In genomic region chr11:47007579-47007978, GRCh38 we compare ENCODE assay signal across 15 cellular contexts.
"Had no signal": no experiment of that assay in that cellular context is flagged by ENCODE, and none has a peak within 500 bp of the region (broad histone marks: within the 10 kb centered on the region; RNA-seq: fewer than 3 reads in every experiment).

No MANE protein-coding gene starts in this region.

- H3K27ac ChIP-seq: suprapubic skin had no signal

- H3K9me3 ChIP-seq: suprapubic skin had no signal

- H3K27me3 ChIP-seq: dorsolateral prefrontal cortex, suprapubic skin had no signal

- H3K27me3 Mint-ChIP-seq: activated naive CD4-positive, alpha-beta T cell treated with anti-CD3 and anti-CD28 coated beads, Interleukin-2, amount 10 ng/mL, durations not matched to agents 7 days and 5 days; memory B cell; type B pancreatic cell had no signal

- H3K9me3 Mint-ChIP-seq: activated naive CD4-positive, alpha-beta T cell treated with anti-CD3 and anti-CD28 coated beads, Interleukin-2, amount 10 ng/mL, durations not matched to agents 7 days and 5 days; endodermal cell; memory B cell; natural killer cell; type B pancreatic cell had no signal

- H3K27ac Mint-ChIP-seq: activated naive CD4-positive, alpha-beta T cell treated with anti-CD3 and anti-CD28 coated beads, Interleukin-2, amount 10 ng/mL, durations not matched to agents 7 days and 5 days; endodermal cell; natural killer cell; type B pancreatic cell had no signal

- H3K36me3 ChIP-seq: suprapubic skin had no signal

- H3K36me3 Mint-ChIP-seq: activated naive CD4-positive, alpha-beta T cell treated with anti-CD3 and anti-CD28 coated beads, Interleukin-2, amount 10 ng/mL, durations not matched to agents 7 days and 5 days; natural killer cell had no signal

- DNase-seq: activated CD4-positive, CD25-positive, alpha-beta regulatory T cell treated with anti-CD3 and anti-CD28 coated beads, Interleukin-2, amount 50 U/mL, for 72 hours; activated naive CD4-positive, alpha-beta T cell treated with anti-CD3 and anti-CD28 coated beads, Interleukin-2, amount 10 ng/mL, durations not matched to agents 7 days and 5 days; dorsolateral prefrontal cortex; endodermal cell; erythroblast; hippocampal formation; left ventricle myocardium superior; natural killer cell; retina; stimulated activated CD4-positive, alpha-beta T cell treated with anti-CD3 and anti-CD28 coated beads, Interleukin-15, amount 100 ng/mL, for 24 hours; stimulated activated CD4-positive, alpha-beta T cell treated with anti-CD3 and anti-CD28 coated beads, Interleukin-4, amount 100 ng/mL, for 24 hours; stimulated activated naive CD4-positive, alpha-beta T cell treated with Interleukin-2 at 50 U/mL for 16 hours had no signal

- ATAC-seq: left ventricle myocardium superior, natural killer cell had no signal

- H3K4me3 Mint-ChIP-seq: activated naive CD4-positive, alpha-beta T cell treated with anti-CD3 and anti-CD28 coated beads, Interleukin-2, amount 10 ng/mL, durations not matched to agents 7 days and 5 days; endodermal cell; memory B cell; natural killer cell; type B pancreatic cell had no signal

- H3K4me3 ChIP-seq: dorsolateral prefrontal cortex, suprapubic skin had no signal
